8 cellular contexts compared by ENCODE assay signal in genomic region chr12:107092669-107093546, GRCh38. TPM values are rescaled to one million over a fixed set of nuclear protein-coding genes. Genes with fewer than 3 reads are reported as not detected.
A peak's percentile ranks its signal among the peaks of the same experiment; 100 is the strongest.
DNase-seq lines count a peak whose midpoint lies in the region; ATAC-seq and TF ChIP-seq lines count a peak whose summit lies in the region.

No MANE protein-coding gene starts in this region.

- peaks cover 5% of the 10 kb centered on the region for H3K27me3 Mint-ChIP-seq in T-helper 17 cell

- H3K4me1 Mint-ChIP-seq in T-helper 17 cell, result peaks cover 18% of the 10 kb centered on the region

- H3K4me3 ChIP-seq in AG09309 (ENCODE audit: control insufficient read depth, low read depth, low read length) (peak overlapping the region; percentile 86), astrocyte of the cerebellum (ENCODE audit: low read depth, low read length) (peak overlapping the region; percentile 95)

- in situ Hi-C loops in astrocyte of the cerebellum (cut with HindIII; ENCODE audit: low sequenced_read_pairs), result no loop called here

- no peak overlapping the region for H3K4me3 Mint-ChIP-seq in T-helper 17 cell

- H3K9me3 ChIP-seq in T-helper 17 cell (ENCODE audit: control insufficient read depth, low read length, poor library complexity, severe bottlenecking), result no peaks in the 10 kb centered on the region

- TF ChIP-seq CTCF in AG09309 (IDR thresholded peaks at IDR 0.05; ENCODE audit: control insufficient read depth, insufficient read depth, low read depth, low read length, missing control alignments) (peak; percentile 11), astrocyte of the cerebellum (IDR thresholded peaks at IDR 0.05; ENCODE audit: low read depth, low read length, missing control alignments) (no peak)

- ATAC-seq in GM19035 (IDR thresholded peaks at IDR 0.05; ENCODE audit: unreplicated experiment) (peak; percentile 31), HG03432 (IDR thresholded peaks at IDR 0.05; ENCODE audit: unreplicated experiment) (peak; percentile 40), T-helper 17 cell (peak; percentile 55)

- no peak for DNase-seq in AG09309 (ENCODE audit: low read depth)
- DNase-seq in T-helper 17 cell, result peak; percentile 46 to 72 (median 66)
- peak; percentile 22 for DNase-seq in astrocyte of the cerebellum (ENCODE audit: low read depth)
- DNase-seq in inferior parietal cortex (ENCODE audit: extremely low spot score), result peak; percentile 11
- peak; percentile 73 for DNase-seq in stimulated activated CD4-positive, alpha-beta T cell treated with anti-CD3 and anti-CD28 coated beads, Interleukin-12 subunit alpha, Interleukin-12 subunit beta, amount 100 ng/mL, for 4 hours
- no peak for DNase-seq in ecto neural progenitor cell (ENCODE audit: low spot score)

- H3K27ac Mint-ChIP-seq in T-helper 17 cell, result no peak overlapping the region

- no peaks in the 10 kb centered on the region for H3K36me3 Mint-ChIP-seq in T-helper 17 cell (ENCODE audit: low read depth)

RNA-seq across cellular contexts. Expression of gene CRY1, which starts 0.4 kb away (rescaled TPM):
- total RNA-seq in T-helper 17 cell, result 100 to 1,000 TPM; 108 to 109 TPM

Comparison
In these comparisons a context has a peak if more than half of its experiments do, and no peak if none do; other contexts are left out.
1. DNase-seq: peak in T-helper 17 cell (3 of 3), astrocyte of the cerebellum (single experiment), inferior parietal cortex (single experiment) and stimulated activated CD4-positive, alpha-beta T cell treated with anti-CD3 and anti-CD28 coated beads, Interleukin-12 subunit alpha, Interleukin-12 subunit beta, amount 100 ng/mL, for 4 hours (single experiment); none in AG09309 (single experiment) and ecto neural progenitor cell (single experiment).
2. Peak in every context shown above with its lines, with median percentiles within 50 percentile points of each other: ATAC-seq.